ENCODE assay signal across 14 cellular contexts in the genomic region with DNA sequence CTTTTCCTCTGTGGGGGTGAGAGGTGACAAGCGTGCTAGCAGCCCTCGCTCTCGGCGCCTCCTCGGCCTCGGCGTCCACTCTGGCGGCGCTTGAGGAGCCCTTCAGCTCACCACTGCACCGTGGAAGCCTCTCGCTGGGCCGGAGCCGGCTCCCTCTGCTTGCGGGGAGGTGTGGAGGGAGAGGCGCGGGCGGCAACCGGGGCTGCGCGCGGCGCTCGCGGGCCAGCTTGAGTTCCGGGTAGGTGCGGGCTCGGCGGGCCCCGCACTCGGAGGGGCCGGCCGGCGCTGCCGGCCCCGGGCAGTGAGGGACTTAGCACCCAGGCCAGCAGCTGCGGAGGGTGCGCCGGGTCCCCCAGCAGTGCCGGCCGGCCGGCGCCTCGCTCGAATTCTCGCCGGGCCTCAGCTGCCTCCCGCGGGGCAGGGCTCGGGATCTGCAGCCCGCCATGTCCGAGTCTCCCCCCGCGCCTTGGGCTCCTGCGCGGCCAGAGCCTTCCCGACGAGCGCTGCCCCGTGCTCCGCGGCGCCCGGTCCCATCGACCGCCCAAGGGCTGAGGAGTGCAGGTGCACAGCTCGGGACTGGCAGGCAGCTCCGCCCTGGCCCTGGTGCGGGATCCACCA.
DNase-seq lines count a peak whose midpoint lies in the region; TF ChIP-seq lines count a peak whose summit lies in the region.
"Had no signal": no experiment of that assay in that cellular context is flagged by ENCODE, and none has a peak within 500 bp of the region (broad histone marks: within the 10 kb centered on the region; RNA-seq: fewer than 3 reads in every experiment).

No MANE protein-coding gene starts in this region.

- no peaks in the 10 kb centered on the region for H3K36me3 ChIP-seq in H7 (replicated peaks; ENCODE audit: control insufficient read depth, insufficient read depth, low read length)
- no peaks in the 10 kb centered on the region for H3K36me3 ChIP-seq in iPS DF 6.9 (ENCODE audit: control insufficient read depth, insufficient read depth, low read length)
- H3K36me3 ChIP-seq: vagina had no signal

- H3K27me3 ChIP-seq in H7 (ENCODE audit: control insufficient read depth, insufficient read depth, low read length) (peaks cover 10% of the 10 kb centered on the region; the same call in 1 of the 2 replicates), iPS DF 6.9 (ENCODE audit: control insufficient read depth, insufficient read depth, low read length) (peaks cover 11% of the 10 kb centered on the region; the same call in 1 of the 2 replicates)
- H3K27me3 ChIP-seq: vagina had no signal

- no peaks in the 10 kb centered on the region for H3K4me1 ChIP-seq in iPS DF 6.9 (ENCODE audit: control insufficient read depth, insufficient read depth, low read length)
- H3K4me1 ChIP-seq: vagina had no signal

- H3K27me3 Mint-ChIP-seq in activated CD4-positive, alpha-beta memory T cell treated with anti-CD3 and anti-CD28 coated beads, Interleukin-2, amount 10 ng/mL, durations not matched to agents 7 days and 5 days = peaks cover 17% of the 10 kb centered on the region

- H3K4me1 Mint-ChIP-seq in activated CD4-positive, alpha-beta memory T cell treated with anti-CD3 and anti-CD28 coated beads, Interleukin-2, amount 10 ng/mL, durations not matched to agents 7 days and 5 days = no peaks in the 10 kb centered on the region
- H3K4me1 Mint-ChIP-seq: memory B cell had no signal

- peaks cover 3% of the 10 kb centered on the region for H3K9me3 Mint-ChIP-seq in activated CD4-positive, alpha-beta memory T cell treated with anti-CD3 and anti-CD28 coated beads, Interleukin-2, amount 10 ng/mL, durations not matched to agents 7 days and 5 days

- TF ChIP-seq CTCF in foreskin fibroblast (IDR thresholded peaks at IDR 0.05; ENCODE audit: low read depth, low read length) = no peak

- H3K27ac Mint-ChIP-seq in activated CD4-positive, alpha-beta memory T cell treated with anti-CD3 and anti-CD28 coated beads, Interleukin-2, amount 10 ng/mL, durations not matched to agents 7 days and 5 days = no peak overlapping the region
- H3K27ac Mint-ChIP-seq: memory B cell had no signal

- no peak overlapping the region for H3K4me3 Mint-ChIP-seq in activated CD4-positive, alpha-beta memory T cell treated with anti-CD3 and anti-CD28 coated beads, Interleukin-2, amount 10 ng/mL, durations not matched to agents 7 days and 5 days
- H3K4me3 Mint-ChIP-seq: memory B cell had no signal

- POLR2A ChIA-PET in activated CD4-positive, alpha-beta memory T cell treated with anti-CD3 and anti-CD28 coated beads, Interleukin-2, amount 10 ng/mL, durations not matched to agents 7 days and 5 days (lab: Charles Lee) = no interaction called here

- no peaks in the 10 kb centered on the region for H3K36me3 Mint-ChIP-seq in activated CD4-positive, alpha-beta memory T cell treated with anti-CD3 and anti-CD28 coated beads, Interleukin-2, amount 10 ng/mL, durations not matched to agents 7 days and 5 days (ENCODE audit: low read depth)
- H3K36me3 Mint-ChIP-seq: memory B cell had no signal

- H3K27ac ChIP-seq in iPS DF 6.9 (ENCODE audit: low read length) = no peak overlapping the region
- H3K27ac ChIP-seq: C4-2B, vagina had no signal

- peak overlapping the region; percentile 18; the same call in 1 of the 2 replicates for H3K4me3 ChIP-seq in H7 (ENCODE audit: insufficient read depth, low read depth, low read length)
- H3K4me3 ChIP-seq in iPS DF 6.9 (ENCODE audit: low read length) = peak overlapping the region; percentile 45; the same call in 1 of the 2 replicates
- H3K4me3 ChIP-seq in foreskin fibroblast (ENCODE audit: low read depth in 1 of 2, low read length in 2 of 2) = no peak overlapping the region
- H3K4me3 ChIP-seq: vagina had no signal

- no CpG with 5 or more reads among the region's 68 CpGs for WGBS in iPS DF 6.9 (ENCODE audit: insufficient coverage, insufficient read length)

- no peaks in the 10 kb centered on the region for H3K9me3 ChIP-seq in iPS DF 6.9 (ENCODE audit: control insufficient read depth, insufficient read depth, low read length)
- H3K9me3 ChIP-seq: vagina had no signal

- CTCF ChIA-PET in activated CD4-positive, alpha-beta memory T cell treated with anti-CD3 and anti-CD28 coated beads, Interleukin-2, amount 10 ng/mL, durations not matched to agents 7 days and 5 days (lab: Charles Lee) = interaction anchor here (1.0 kb wide), 1 partner anchor 36 kb away, joined by 3 read pairs; no protein-coding TSS in a partner anchor

- DNase-seq in H7 = peak; percentile 47
- DNase-seq in astrocyte of the hippocampus (ENCODE audit: low read depth, low spot score) = peak; percentile 56
- no peak for DNase-seq in iPS DF 6.9 (ENCODE audit: low read depth, low spot score)
- DNase-seq in retina = peak; percentile 61
- no peak for DNase-seq in NCI-H510A treated with DMSO at 0.1 percent for 48 hours (lab: John Stamatoyannopoulos, UW)
- no peak for DNase-seq in foreskin fibroblast
- DNase-seq in 8988T = no peak
- no peak for DNase-seq in activated CD4-positive, alpha-beta memory T cell treated with anti-CD3 and anti-CD28 coated beads, Interleukin-2, amount 10 ng/mL, durations not matched to agents 7 days and 5 days
- DNase-seq: activated naive CD4-positive, alpha-beta T cell; foreskin melanocyte; NCI-H1092 treated with DMSO at 0.1 percent for 48 hours had no signal

Comparison
In these comparisons a context has a peak if more than half of its experiments do, and no peak if none do; other contexts are left out.
1. DNase-seq: peak in H7 (single experiment), astrocyte of the hippocampus (single experiment) and retina (single experiment); none in iPS DF 6.9 (single experiment), NCI-H510A treated with DMSO at 0.1 percent for 48 hours (single experiment), foreskin fibroblast (0 of 2), 8988T (single experiment) and activated CD4-positive, alpha-beta memory T cell treated with anti-CD3 and anti-CD28 coated beads, Interleukin-2, amount 10 ng/mL, durations not matched to agents 7 days and 5 days (single experiment).
2. H3K4me3 ChIP-seq: peak in H7 (single experiment) and iPS DF 6.9 (single experiment); none in foreskin fibroblast (0 of 2).